ENCODE assay signal across 11 cellular contexts in genomic region chr7:133916621-133917020, GRCh38.
"Had no signal": no experiment of that assay in that cellular context is flagged by ENCODE, and none has a peak within 500 bp of the region (broad histone marks: within the 10 kb centered on the region; RNA-seq: fewer than 3 reads in every experiment).

No MANE protein-coding gene starts in this region.

- H3K4me2 ChIP-seq: GM23338 had no signal

- H3K27ac ChIP-seq: GM23248 had no signal

- DNase-seq: GM23248, GOT3, H7, H9, HCEC 1CT, HFFc6 had no signal

- H3K9me3 ChIP-seq: HAP-1 had no signal

- H2AFZ ChIP-seq: GM23248, GM23338 had no signal

- H3K4me1 ChIP-seq: HAP-1 had no signal

- H3K36me3 ChIP-seq: HAP-1 had no signal

- ATAC-seq: GM23338, HCT116 had no signal

- FAIRE-seq: H1, H54 had no signal

- H3K9ac ChIP-seq: GM23248 had no signal

- H3K4me3 ChIP-seq: GM23248, GM23338, HAP-1 had no signal
